Comparison of ENCODE assay signal across 9 cellular contexts in genomic region chr7:102689436-102690282, GRCh38. TPM values are rescaled to one million over a fixed set of nuclear protein-coding genes. Genes with fewer than 3 reads are reported as not detected.
DNase-seq lines count a peak whose midpoint lies in the region; ATAC-seq and TF ChIP-seq lines count a peak whose summit lies in the region.
"Not testable (repeated sequence)": the region's sequence is repeated elsewhere in the genome, so short reads cannot be mapped to it uniquely, and the experiment has no call there.
"Had no signal": no experiment of that assay in that cellular context is flagged by ENCODE, and none has a peak within 500 bp of the region (broad histone marks: within the 10 kb centered on the region; RNA-seq: fewer than 3 reads in every experiment).

No MANE protein-coding gene starts in this region.

- CTCF ChIA-PET in naive thymus-derived CD4-positive, alpha-beta T cell (lab: Charles Lee): not testable (repeated sequence)

- ATAC-seq in GM18517 (IDR thresholded peaks at IDR 0.05; ENCODE audit: unreplicated experiment) (peak; percentile 42), GM21367 (IDR thresholded peaks at IDR 0.05; ENCODE audit: unreplicated experiment) (peak; percentile 54), HG02759 (IDR thresholded peaks at IDR 0.05; ENCODE audit: unreplicated experiment) (peak; percentile 79), HG03196 (IDR thresholded peaks at IDR 0.05; ENCODE audit: unreplicated experiment) (peak; percentile 65), RWPE2 (ENCODE audit: low read depth) (peak; percentile 43), aorta (ENCODE audit: low FRiP score) (peak; percentile 11)
- peak; percentile 73 for ATAC-seq in activated naive CD8-positive, alpha-beta T cell treated with anti-CD3 and anti-CD28 coated beads, Interleukin-2, amount 50 U/mL, for 24 hours
- ATAC-seq in naive thymus-derived CD4-positive, alpha-beta T cell: peak; percentile 85

- not testable (repeated sequence) for H3K27ac ChIP-seq in RWPE2 (ENCODE audit: poor library complexity, severe bottlenecking); aorta (ENCODE audit: low read depth in 1 of 2, low read length in 2 of 2)
- H3K27ac ChIP-seq in naive thymus-derived CD4-positive, alpha-beta T cell (ENCODE audit: low read depth, low read length): peak overlapping the region; percentile 29

- 66 to 79% methylated on average over 9 to 18 of the region's 74 CpGs for WGBS in aorta, 2 donors

- H3K27ac Mint-ChIP-seq in activated naive CD8-positive, alpha-beta T cell treated with anti-CD3 and anti-CD28 coated beads, Interleukin-2, amount 50 U/mL, for 24 hours; naive thymus-derived CD4-positive, alpha-beta T cell: not testable (repeated sequence)

- DNase-seq in RWPE2 (ENCODE audit: low spot score); activated naive CD8-positive, alpha-beta T cell treated with anti-CD3 and anti-CD28 coated beads, Interleukin-2, amount 50 U/mL, for 24 hours; aorta: not testable (repeated sequence)
- DNase-seq in naive thymus-derived CD4-positive, alpha-beta T cell: peak in 6 of 9 donors; percentile 16 to 43 (median 34)

- intact Hi-C loops in naive thymus-derived CD4-positive, alpha-beta T cell (cut with micrococcal nuclease); aorta (cut with DNase I): not testable (repeated sequence)

- H3K9me3 Mint-ChIP-seq in activated naive CD8-positive, alpha-beta T cell treated with anti-CD3 and anti-CD28 coated beads, Interleukin-2, amount 50 U/mL, for 24 hours; naive thymus-derived CD4-positive, alpha-beta T cell: not testable (repeated sequence)

- not testable (repeated sequence) for TF ChIP-seq CTCF in RWPE2 (IDR thresholded peaks at IDR 0.05; ENCODE audit: poor library complexity, severe bottlenecking)

- POLR2A ChIA-PET in naive thymus-derived CD4-positive, alpha-beta T cell (lab: Charles Lee): not testable (repeated sequence)

- not testable (repeated sequence) for H3K4me1 ChIP-seq in RWPE2 (ENCODE audit: insufficient read depth, poor library complexity, severe bottlenecking); naive thymus-derived CD4-positive, alpha-beta T cell (ENCODE audit: control insufficient read depth in 2 of 2, insufficient read depth in 2 of 2, low read length in 2 of 2); aorta (ENCODE audit: control insufficient read depth in 1 of 2, insufficient read depth in 2 of 2, low read length in 2 of 2)

- H3K4me3 ChIP-seq in RWPE2 (ENCODE audit: severe bottlenecking); naive thymus-derived CD4-positive, alpha-beta T cell (ENCODE audit: low read length); aorta (ENCODE audit: low read length in 2 of 2): not testable (repeated sequence)

- not testable (repeated sequence) for H3K4me3 Mint-ChIP-seq in activated naive CD8-positive, alpha-beta T cell treated with anti-CD3 and anti-CD28 coated beads, Interleukin-2, amount 50 U/mL, for 24 hours; naive thymus-derived CD4-positive, alpha-beta T cell

- H3K9me3 ChIP-seq in RWPE2 (ENCODE audit: severe bottlenecking); naive thymus-derived CD4-positive, alpha-beta T cell (ENCODE audit: control insufficient read depth in 2 of 3, low read length in 3 of 3); aorta (ENCODE audit: control insufficient read depth, low read length): not testable (repeated sequence)

- H3K27me3 ChIP-seq in RWPE2 (ENCODE audit: insufficient read depth, poor library complexity, severe bottlenecking); naive thymus-derived CD4-positive, alpha-beta T cell (ENCODE audit: control insufficient read depth in 2 of 2, insufficient read depth in 2 of 2, low read length in 2 of 2); aorta (ENCODE audit: control insufficient read depth in 1 of 2, insufficient read depth in 2 of 2, low read length in 1 of 2): not testable (repeated sequence)

- not testable (repeated sequence) for H3K36me3 Mint-ChIP-seq in activated naive CD8-positive, alpha-beta T cell treated with anti-CD3 and anti-CD28 coated beads, Interleukin-2, amount 50 U/mL, for 24 hours (ENCODE audit: low read depth); naive thymus-derived CD4-positive, alpha-beta T cell

- H3K36me3 ChIP-seq in RWPE2 (ENCODE audit: low read depth); naive thymus-derived CD4-positive, alpha-beta T cell (ENCODE audit: control insufficient read depth in 2 of 3, insufficient read depth in 3 of 3, low read length in 3 of 3); aorta (ENCODE audit: control insufficient read depth in 1 of 2, insufficient read depth in 2 of 2, low read length in 1 of 2): not testable (repeated sequence)

- not testable (repeated sequence) for H3K27me3 Mint-ChIP-seq in activated naive CD8-positive, alpha-beta T cell treated with anti-CD3 and anti-CD28 coated beads, Interleukin-2, amount 50 U/mL, for 24 hours; naive thymus-derived CD4-positive, alpha-beta T cell

- not testable (repeated sequence) for H3K4me1 Mint-ChIP-seq in activated naive CD8-positive, alpha-beta T cell treated with anti-CD3 and anti-CD28 coated beads, Interleukin-2, amount 50 U/mL, for 24 hours; naive thymus-derived CD4-positive, alpha-beta T cell

RNA-seq across cellular contexts. Expression of gene POLR2J2, which starts 18.2 kb away (rescaled TPM):
- total RNA-seq in naive thymus-derived CD4-positive, alpha-beta T cell: 10 to 100 TPM; 23.9 to 48.2 (median 31.1) TPM
- 1 to 10 TPM; 3.9 to 6.4 TPM for polyA plus RNA-seq in naive thymus-derived CD4-positive, alpha-beta T cell
- total RNA-seq in aorta: 10 to 100 TPM in 1 of 2 donors, 1 to 10 TPM in 1; 10.0 to 22.1 TPM
- 1 to 10 TPM in 1 of 2 donors, not detected in 1; 4.4 TPM for polyA plus RNA-seq in aorta

RNA-seq across cellular contexts. Expression of gene SPDYE2B, which starts 39.5 kb away (rescaled TPM):
- not detected for total RNA-seq in naive thymus-derived CD4-positive, alpha-beta T cell
- polyA plus RNA-seq in naive thymus-derived CD4-positive, alpha-beta T cell: not detected
- total RNA-seq in aorta: not detected
- not detected for polyA plus RNA-seq in aorta
- polyA plus RNA-seq: esophagus had no signal

RNA-seq across cellular contexts. Expression of gene UPK3BL1, which starts 47.1 kb away (rescaled TPM):
- total RNA-seq in naive thymus-derived CD4-positive, alpha-beta T cell: 100 to 1,000 TPM in 2 of 5 experiments, 10 to 100 TPM in 3; 25.9 to 107 (median 49.2) TPM
- polyA plus RNA-seq in naive thymus-derived CD4-positive, alpha-beta T cell: 10 to 100 TPM; 26.5 to 27.3 TPM
- total RNA-seq in aorta: 10 to 100 TPM in 1 of 2 donors, 1 to 10 TPM in 1; 7.5 to 28.4 TPM
- 100 to 1,000 TPM in 1 of 2 donors, 10 to 100 TPM in 1; 21.0 to 142 TPM for polyA plus RNA-seq in aorta

RNA-seq across cellular contexts. Expression of gene FAM185A, which starts 59.1 kb away (rescaled TPM):
- total RNA-seq in naive thymus-derived CD4-positive, alpha-beta T cell: 10 to 100 TPM in 2 of 5 experiments, 1 to 10 TPM in 3; 6.2 to 12.8 (median 8.0) TPM
- polyA plus RNA-seq in naive thymus-derived CD4-positive, alpha-beta T cell: 10 to 100 TPM in 1 of 2 donors, 1 to 10 TPM in 1; 7.4 to 12.4 TPM
- 10 to 100 TPM in 1 of 2 donors, 1 to 10 TPM in 1; 6.5 to 12.6 TPM for total RNA-seq in aorta
- polyA plus RNA-seq in aorta: 1 to 10 TPM; 3.6 to 6.1 TPM

Comparison
In these comparisons a context has a peak if more than half of its experiments do, and no peak if none do; other contexts are left out.
1. ATAC-seq: peak in every context shown above with its lines; median percentile 85 in naive thymus-derived CD4-positive, alpha-beta T cell; 79 in HG02759; 73 in activated naive CD8-positive, alpha-beta T cell treated with anti-CD3 and anti-CD28 coated beads, Interleukin-2, amount 50 U/mL, for 24 hours; 65 in HG03196; 54 in GM21367; 43 in RWPE2; 42 in GM18517; 11 in aorta.